Comparison of ENCODE assay signal across 10 cellular contexts in the genomic region with DNA sequence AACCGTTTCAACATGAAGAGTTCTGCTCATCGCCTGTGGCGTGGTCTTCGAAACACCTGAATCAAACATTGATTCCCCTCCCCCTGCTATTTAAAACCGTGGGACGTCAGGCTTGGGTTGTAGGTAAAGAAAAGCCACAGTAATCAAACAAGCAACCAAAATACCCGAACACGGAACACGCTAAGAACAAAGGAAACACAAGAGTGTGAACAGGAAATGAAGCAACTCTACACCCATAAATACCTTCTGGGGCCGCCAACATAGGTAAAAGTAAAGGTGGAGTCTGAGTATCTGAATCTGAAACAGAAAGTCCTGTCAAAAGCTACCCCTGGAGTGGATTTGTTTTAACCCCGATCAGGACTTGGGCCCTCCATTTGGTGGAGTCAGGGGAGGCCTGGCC. TPM values are rescaled to one million over a fixed set of nuclear protein-coding genes. Genes with fewer than 3 reads are reported as not detected.
DNase-seq lines count a peak whose midpoint lies in the region; ATAC-seq and TF ChIP-seq lines count a peak whose summit lies in the region.
"Not testable (repeated sequence)": the region's sequence is repeated elsewhere in the genome, so short reads cannot be mapped to it uniquely, and the experiment has no call there.
"Had no signal": no experiment of that assay in that cellular context is flagged by ENCODE, and none has a peak within 500 bp of the region (broad histone marks: within the 10 kb centered on the region; RNA-seq: fewer than 3 reads in every experiment).

No MANE protein-coding gene starts in this region.

- peak overlapping the region; percentile 95 to 98 (median 98) for H3K4me3 Mint-ChIP-seq in CD4-positive, CD25-positive, alpha-beta regulatory T cell
- H3K4me3 Mint-ChIP-seq in activated B cell treated with CpG ODN at 0.5 μM for 24 hours (peak overlapping the region; percentile 88), osteocyte (ENCODE audit: unreplicated experiment) (peak overlapping the region; percentile 78)
- peak overlapping the region; percentile 72 for H3K4me3 Mint-ChIP-seq in dendritic cell treated with granulocyte-macrophage colony-stimulating factor and Interleukin-4, amounts not matched to agents 40 ng/mL and 50 ng/mL, for 4 days

- not testable (repeated sequence) for H3K4me1 ChIP-seq in CD4-positive, CD25-positive, alpha-beta regulatory T cell (ENCODE audit: control insufficient read depth, insufficient read depth, low read length, poor library complexity, severe bottlenecking); iPS-18a (ENCODE audit: control insufficient read depth, low read depth, low read length)

- peak in 2 of 3 donors; percentile 57 to 81 for DNase-seq in CD4-positive, CD25-positive, alpha-beta regulatory T cell
- not testable (repeated sequence) for DNase-seq in LNCaP clone FGC (ENCODE audit: low read depth); activated B cell treated with CpG ODN at 0.5 μM for 24 hours; osteocyte (ENCODE audit: extremely low spot score, unreplicated experiment)
- DNase-seq in activated effector memory CD4-positive, alpha-beta T cell treated with Interleukin-2 at 50 U/mL for 16 hours, result peak; percentile 31
- peak; percentile 32 for DNase-seq in stimulated activated naive CD8-positive, alpha-beta T cell treated with anti-CD3 and anti-CD28 coated beads, Interleukin-15, Interleukin-2, amounts not matched to agents 100 U/mL and 50 U/mL, for 24 hours

- H3K9me3 ChIP-seq in CD4-positive, CD25-positive, alpha-beta regulatory T cell (ENCODE audit: control insufficient read depth in 2 of 2, low read length in 2 of 2); iPS-18a (ENCODE audit: control insufficient read depth, low read depth, low read length): not testable (repeated sequence)

- H3K27ac ChIP-seq in CD4-positive, CD25-positive, alpha-beta regulatory T cell (ENCODE audit: insufficient read depth, low read length, poor library complexity, severe bottlenecking), result peak overlapping the region; percentile 91
- not testable (repeated sequence) for H3K27ac ChIP-seq in iPS-18a (ENCODE audit: low read length)

- not testable (repeated sequence) for H3K27me3 ChIP-seq in CD4-positive, CD25-positive, alpha-beta regulatory T cell (ENCODE audit: control insufficient read depth, insufficient read depth, low read length); iPS-18a (ENCODE audit: control insufficient read depth, insufficient read depth, low read length)

- not testable (repeated sequence) for H3K36me3 ChIP-seq in CD4-positive, CD25-positive, alpha-beta regulatory T cell (ENCODE audit: control insufficient read depth, insufficient read depth, low read length); iPS-18a (ENCODE audit: control insufficient read depth, low read depth, low read length)

- H3K27ac Mint-ChIP-seq in CD4-positive, CD25-positive, alpha-beta regulatory T cell, result peak overlapping the region; percentile 94 to 98 (median 98)
- H3K27ac Mint-ChIP-seq in activated B cell treated with CpG ODN at 0.5 μM for 24 hours (peak overlapping the region; percentile 96), osteocyte (ENCODE audit: unreplicated experiment) (peak overlapping the region; percentile 89)
- H3K27ac Mint-ChIP-seq in dendritic cell treated with granulocyte-macrophage colony-stimulating factor and Interleukin-4, amounts not matched to agents 40 ng/mL and 50 ng/mL, for 4 days, result peak overlapping the region; percentile 82

- POLR2A ChIA-PET in activated B cell treated with CpG ODN at 0.5 μM for 24 hours (lab: Charles Lee), result interaction anchor here (1.3 kb wide), 2 partner anchors 64 to 70 kb away, joined by 11 to 13 read pairs; no protein-coding TSS in a partner anchor

- peak overlapping the region; percentile 26 for H3K4me3 ChIP-seq in CD4-positive, CD25-positive, alpha-beta regulatory T cell (ENCODE audit: low read depth, low read length)
- peak overlapping the region; percentile 56 for H3K4me3 ChIP-seq in LNCaP clone FGC (ENCODE audit: low read depth, low read length)
- H3K4me3 ChIP-seq in iPS-18a (ENCODE audit: low read length), result peak overlapping the region; percentile 54

- H3K9me3 Mint-ChIP-seq in CD4-positive, CD25-positive, alpha-beta regulatory T cell; activated B cell treated with CpG ODN at 0.5 μM for 24 hours; dendritic cell treated with granulocyte-macrophage colony-stimulating factor and Interleukin-4, amounts not matched to agents 40 ng/mL and 50 ng/mL, for 4 days; osteocyte (ENCODE audit: unreplicated experiment): not testable (repeated sequence)

- H3K27me3 Mint-ChIP-seq in CD4-positive, CD25-positive, alpha-beta regulatory T cell; activated B cell treated with CpG ODN at 0.5 μM for 24 hours; dendritic cell treated with granulocyte-macrophage colony-stimulating factor and Interleukin-4, amounts not matched to agents 40 ng/mL and 50 ng/mL, for 4 days; osteocyte (ENCODE audit: unreplicated experiment): not testable (repeated sequence)

- intact Hi-C loops in activated B cell treated with CpG ODN at 0.5 μM for 24 hours (cut with micrococcal nuclease); dendritic cell treated with granulocyte-macrophage colony-stimulating factor and Interleukin-4, amounts not matched to agents 40 ng/mL and 50 ng/mL, for 4 days (cut with micrococcal nuclease): not testable (repeated sequence)

- H3K9ac ChIP-seq in iPS-18a (ENCODE audit: low read length), result peak overlapping the region; percentile 56

- CTCF ChIA-PET in activated B cell treated with CpG ODN at 0.5 μM for 24 hours (lab: Charles Lee), result not testable (repeated sequence)

- not testable (repeated sequence) for H3K36me3 Mint-ChIP-seq in CD4-positive, CD25-positive, alpha-beta regulatory T cell; activated B cell treated with CpG ODN at 0.5 μM for 24 hours (ENCODE audit: low read depth); dendritic cell treated with granulocyte-macrophage colony-stimulating factor and Interleukin-4, amounts not matched to agents 40 ng/mL and 50 ng/mL, for 4 days (ENCODE audit: low read depth); osteocyte (ENCODE audit: unreplicated experiment)

- not testable (repeated sequence) for TF ChIP-seq CTCF in LNCaP clone FGC (IDR thresholded peaks at IDR 0.05; ENCODE audit: control insufficient read depth, extremely low read depth, insufficient read depth); activated B cell treated with CpG ODN at 0.5 μM for 24 hours (IDR thresholded peaks at IDR 0.05); osteocyte (IDR thresholded peaks at IDR 0.05)

- ATAC-seq in CD4-positive, CD25-positive, alpha-beta regulatory T cell (ENCODE audit: low read depth in 2 of 2); activated B cell treated with CpG ODN at 0.5 μM for 24 hours (ENCODE audit: low read depth); stimulated activated naive CD8-positive, alpha-beta T cell treated with anti-CD3 and anti-CD28 coated beads, Interleukin-15, Interleukin-2, amounts not matched to agents 100 U/mL and 50 U/mL, for 24 hours: not testable (repeated sequence)

- not testable (repeated sequence) for H3K4me1 Mint-ChIP-seq in CD4-positive, CD25-positive, alpha-beta regulatory T cell; activated B cell treated with CpG ODN at 0.5 μM for 24 hours; dendritic cell treated with granulocyte-macrophage colony-stimulating factor and Interleukin-4, amounts not matched to agents 40 ng/mL and 50 ng/mL, for 4 days (ENCODE audit: low read depth); osteocyte (ENCODE audit: unreplicated experiment)

RNA-seq across cellular contexts. Expression of a gene that starts 24.7 kb away (rescaled TPM):
- 0.20 TPM for total RNA-seq in CD4-positive, CD25-positive, alpha-beta regulatory T cell
- polyA plus RNA-seq in CD4-positive, CD25-positive, alpha-beta regulatory T cell, result not detected
- total RNA-seq in activated B cell treated with CpG ODN at 0.5 μM for 24 hours (0.42 and 0.62 TPM in 2 replicates), osteocyte (not detected in 2 replicates)
- total RNA-seq: cardiac septum had no signal
- polyA plus RNA-seq: BJ had no signal
